Comparison of ENCODE assay signal across 20 cellular contexts in the genomic region with DNA sequence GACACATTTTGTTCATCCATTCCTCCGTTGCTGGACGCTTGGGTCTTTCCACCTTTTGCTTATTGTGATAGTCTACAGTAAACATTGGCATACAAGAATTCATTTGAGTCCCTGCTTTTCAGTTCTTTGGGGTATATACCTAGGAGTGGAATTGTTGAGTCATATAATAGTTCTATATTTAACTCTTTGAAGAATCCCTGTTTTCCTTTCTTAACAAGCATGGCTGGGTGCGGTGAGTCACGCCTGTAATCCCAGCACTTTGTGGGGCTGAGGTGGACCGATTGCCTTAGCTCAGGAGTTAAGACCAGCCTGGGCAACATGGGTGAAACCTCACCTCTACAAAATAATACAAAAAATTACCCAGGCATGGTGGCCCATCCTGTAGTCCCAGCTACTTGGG.
DNase-seq lines count a peak whose midpoint lies in the region; ATAC-seq, FAIRE-seq and TF ChIP-seq lines count a peak whose summit lies in the region.
"Had no signal": no experiment of that assay in that cellular context is flagged by ENCODE, and none has a peak within 500 bp of the region (broad histone marks: within the 10 kb centered on the region; RNA-seq: fewer than 3 reads in every experiment).

No MANE protein-coding gene starts in this region.

- H3K23ac ChIP-seq in trophoblast cell (ENCODE audit: low read length), result no peak overlapping the region

- no peak overlapping the region for H2AK5ac ChIP-seq in trophoblast cell (ENCODE audit: low read length)

- no peak overlapping the region for H3K9ac ChIP-seq in astrocyte (ENCODE audit: low read length)
- no peak overlapping the region for H3K9ac ChIP-seq in trophoblast cell (ENCODE audit: low read length)
- H3K9ac ChIP-seq: BLaER1 had no signal

- TF ChIP-seq CTCF in AG04449 (IDR thresholded peaks at IDR 0.05; ENCODE audit: insufficient read depth, low read length, missing control alignments) (no peak), astrocyte (IDR thresholded peaks at IDR 0.05; ENCODE audit: insufficient read depth, low read depth, low read length) (no peak)

- no peak overlapping the region for H4K91ac ChIP-seq in trophoblast cell (ENCODE audit: low read depth, low read length)

- H2AFZ ChIP-seq in astrocyte (ENCODE audit: low read depth, low read length), result no peak overlapping the region
- no peak overlapping the region for H2AFZ ChIP-seq in trophoblast cell (ENCODE audit: insufficient read depth, low read length, poor library complexity)

- no peak for ATAC-seq in GM21619 (IDR thresholded peaks at IDR 0.05; ENCODE audit: unreplicated experiment)
- ATAC-seq: activated CD8-positive, alpha-beta T cell treated with anti-CD3 and anti-CD28 coated beads, Interleukin-2, amount 10 ng/mL, durations not matched to agents 7 days and 5 days; Panc1 had no signal

- no peak overlapping the region for H4K12ac ChIP-seq in trophoblast cell (ENCODE audit: low read depth, low read length)

- H3K27ac ChIP-seq in astrocyte (ENCODE audit: low read depth, low read length) (peak overlapping the region; percentile 7), trophoblast cell (ENCODE audit: low read depth, low read length) (no peak overlapping the region)
- H3K27ac ChIP-seq: BLaER1, upper lobe of left lung had no signal

- H3K14ac ChIP-seq in trophoblast cell (ENCODE audit: low read length), result no peak overlapping the region

- no peak overlapping the region for H2BK12ac ChIP-seq in trophoblast cell (ENCODE audit: low read length)

- H3K4me1 ChIP-seq in astrocyte (ENCODE audit: insufficient read depth, low read length) (peaks cover 12% of the 10 kb centered on the region), trophoblast cell (ENCODE audit: control insufficient read depth in 1 of 2, insufficient read depth in 2 of 2, low read length in 2 of 2) (peaks cover 0 to 2% of the 10 kb centered on the region in 2 experiments)
- H3K4me1 ChIP-seq: upper lobe of left lung had no signal

- no peak overlapping the region for H3K27ac Mint-ChIP-seq in astrocyte (ENCODE audit: unreplicated experiment)
- H3K27ac Mint-ChIP-seq: activated CD8-positive, alpha-beta T cell treated with anti-CD3 and anti-CD28 coated beads, Interleukin-2, amount 10 ng/mL, durations not matched to agents 7 days and 5 days; memory B cell had no signal

- no peak overlapping the region for H3K4me3 Mint-ChIP-seq in astrocyte (ENCODE audit: unreplicated experiment)
- H3K4me3 Mint-ChIP-seq: activated CD8-positive, alpha-beta T cell treated with anti-CD3 and anti-CD28 coated beads, Interleukin-2, amount 10 ng/mL, durations not matched to agents 7 days and 5 days; memory B cell had no signal

- no CpG with 5 or more reads among the region's 5 CpGs for WGBS in trophoblast cell (ENCODE audit: extremely low coverage, insufficient coverage, insufficient read length)

- no peaks in the 10 kb centered on the region for H3K36me3 Mint-ChIP-seq in astrocyte (ENCODE audit: low read depth, unreplicated experiment)
- H3K36me3 Mint-ChIP-seq: memory B cell had no signal

- H3K4me2 ChIP-seq in astrocyte (ENCODE audit: low read length), result peak overlapping the region; percentile 73
- no peak overlapping the region for H3K4me2 ChIP-seq in trophoblast cell (ENCODE audit: low read length)
- H3K4me2 ChIP-seq: BLaER1 had no signal

- CTCF ChIA-PET in AG04449 (lab: Yijun Ruan, JAX), result interaction anchor here (1.0 kb wide), 2 partner anchors 8 to 10 kb away, joined by 3 to 4 read pairs; no protein-coding TSS in a partner anchor

- H3K36me3 ChIP-seq in astrocyte (ENCODE audit: insufficient read depth, low read length) (no peaks in the 10 kb centered on the region), trophoblast cell (ENCODE audit: control insufficient read depth in 1 of 2, insufficient read depth in 2 of 2, low read length in 2 of 2) (no peaks in the 10 kb centered on the region)
- H3K36me3 ChIP-seq: BLaER1, upper lobe of left lung had no signal

- H3K4me3 ChIP-seq in AG04449 (ENCODE audit: low read depth, low read length) (peak overlapping the region; percentile 35), astrocyte (ENCODE audit: insufficient read depth, low read depth, low read length) (no peak overlapping the region), trophoblast cell (ENCODE audit: low read depth, low read length) (no peak overlapping the region)
- H3K4me3 ChIP-seq: BLaER1, upper lobe of left lung had no signal

- H3K79me2 ChIP-seq in astrocyte (ENCODE audit: insufficient read depth, low read length) (no peaks in the 10 kb centered on the region), trophoblast cell (ENCODE audit: control insufficient read depth, insufficient read depth, low read length, poor library complexity) (no peaks in the 10 kb centered on the region)

- H2BK5ac ChIP-seq in trophoblast cell (ENCODE audit: low read depth, low read length, poor library complexity), result no peak overlapping the region

- POLR2A ChIA-PET in AG04449 (lab: Yijun Ruan, JAX), result no interaction called here

- H4K8ac ChIP-seq in trophoblast cell (ENCODE audit: low read depth, low read length), result no peak overlapping the region

- no peaks in the 10 kb centered on the region for H4K20me1 ChIP-seq in astrocyte (ENCODE audit: insufficient read depth, low read length)
- H4K20me1 ChIP-seq: BLaER1 had no signal

- H3K4me1 Mint-ChIP-seq in astrocyte (ENCODE audit: low read depth, unreplicated experiment), result peaks cover 7% of the 10 kb centered on the region
- H3K4me1 Mint-ChIP-seq: memory B cell had no signal

- H3K27me3 ChIP-seq in astrocyte (ENCODE audit: insufficient read depth, low read length) (no peaks in the 10 kb centered on the region), trophoblast cell (ENCODE audit: insufficient read depth, low read length) (no peaks in the 10 kb centered on the region)
- H3K27me3 ChIP-seq: BLaER1, upper lobe of left lung had no signal

- no peaks in the 10 kb centered on the region for H3K79me1 ChIP-seq in trophoblast cell (ENCODE audit: low read length)

- H3K27me3 Mint-ChIP-seq in astrocyte (ENCODE audit: low read depth, unreplicated experiment), result peaks cover 10% of the 10 kb centered on the region

- H3K18ac ChIP-seq in trophoblast cell (ENCODE audit: low read length), result no peak overlapping the region

- FAIRE-seq in astrocyte (lab: Jason Lieb, UNC), result no peak
- FAIRE-seq: HTR-8/SVneo had no signal

- peak; percentile 56 for DNase-seq in AG04449 (ENCODE audit: low read depth, low spot score)
- DNase-seq in HT1080 (ENCODE audit: low read depth), result peak; percentile 79
- peak; percentile 71 for DNase-seq in astrocyte (ENCODE audit: low read depth)
- DNase-seq in glomerular visceral epithelial cell (ENCODE audit: extremely low spot score), result peak; percentile 70
- DNase-seq in trophoblast cell, result no peak
- DNase-seq in NCI-H1694 treated with DMSO at 0.1 percent for 48 hours (lab: John Stamatoyannopoulos, UW), result no peak
- no peak for DNase-seq in hepatic stellate cell (ENCODE audit: low spot score)
- DNase-seq: activated CD8-positive, alpha-beta T cell treated with anti-CD3 and anti-CD28 coated beads, Interleukin-2, amount 10 ng/mL, durations not matched to agents 7 days and 5 days; activated gamma-delta T cell treated with Interleukin-2 at 50 U/mL for 16 hours; cerebellar nuclear complex; DND-41; GOT3; NCI-H1417; NCI-H510A treated with DMSO at 0.1 percent for 48 hours; upper lobe of left lung had no signal

- no peak overlapping the region for H2BK120ac ChIP-seq in trophoblast cell (ENCODE audit: insufficient read depth, low read length, poor library complexity)

- peaks cover 6% of the 10 kb centered on the region for H3K9me3 Mint-ChIP-seq in astrocyte (ENCODE audit: unreplicated experiment)
- H3K9me3 Mint-ChIP-seq: memory B cell had no signal

- H3K4ac ChIP-seq in trophoblast cell (ENCODE audit: low read depth, low read length), result no peak overlapping the region

- H3K9me3 ChIP-seq in astrocyte (ENCODE audit: insufficient read depth, low read depth, low read length) (peaks cover 4% of the 10 kb centered on the region), trophoblast cell (ENCODE audit: insufficient read depth, low read depth, low read length) (no peaks in the 10 kb centered on the region)
- H3K9me3 ChIP-seq: BLaER1, upper lobe of left lung had no signal

Comparison
In these comparisons a context has a peak if more than half of its experiments do, and no peak if none do; other contexts are left out.
1. DNase-seq: peak in AG04449 (single experiment), HT1080 (single experiment), astrocyte (single experiment) and glomerular visceral epithelial cell (single experiment); none in trophoblast cell (0 of 2), NCI-H1694 treated with DMSO at 0.1 percent for 48 hours (single experiment) and hepatic stellate cell (single experiment).